In the genomic region with DNA sequence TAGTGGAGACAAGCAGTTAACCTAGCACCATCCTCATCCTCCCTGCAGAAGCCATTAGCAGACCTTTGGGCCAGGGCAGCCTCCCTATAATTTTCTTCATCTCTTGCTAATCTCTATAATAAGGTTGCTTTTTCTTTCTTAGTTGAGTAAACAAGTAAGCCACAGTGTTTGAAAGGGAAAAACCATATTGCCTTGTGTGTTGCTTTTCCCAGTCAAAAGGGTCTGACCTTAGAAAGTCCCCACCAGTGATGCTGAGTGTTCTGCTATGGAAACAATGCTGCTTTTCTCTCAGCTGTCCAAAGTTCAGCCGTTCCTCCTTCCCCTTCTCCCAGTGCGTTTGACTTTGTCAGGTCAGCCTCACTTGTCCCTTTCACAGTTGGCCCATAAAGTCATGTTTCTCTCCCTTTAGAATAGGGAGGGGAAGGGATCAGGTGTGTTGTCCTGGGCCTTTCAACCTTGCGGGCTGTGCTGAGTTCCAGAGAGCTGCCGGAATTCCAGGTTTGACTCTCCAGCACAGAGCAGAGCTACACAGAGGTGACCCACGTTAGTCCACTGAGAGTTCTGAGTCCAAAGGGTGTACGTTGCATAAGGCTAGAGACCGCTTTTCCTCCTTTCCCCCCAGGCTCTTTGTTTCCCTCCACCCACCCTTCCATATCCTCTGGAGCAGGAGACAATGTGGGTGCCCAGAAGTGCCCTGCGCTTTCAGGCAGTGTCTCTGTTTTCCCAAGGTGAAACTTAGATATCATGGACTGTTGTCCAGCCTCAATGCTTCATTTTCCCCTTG, we compare ENCODE assay signal across 1 cellular context.
TF ChIP-seq lines count a peak whose summit lies in the region.

No MANE protein-coding gene starts in this region.

TF ChIP-seq in HepG2, 621 proteins besides CTCF, POLR2A, EP300 and RAD21 (continued from another document and continues in another):
- no peak for TF ChIP-seq ZNF367 (CRISPR knock-in tag; IDR thresholded peaks at IDR 0.05; ENCODE audit: borderline replicate concordance)
- TF ChIP-seq PCBP1 (IDR thresholded peaks at IDR 0.05; ENCODE audit: borderline replicate concordance, low read depth, low read length): no peak
- peak; percentile 41; the same call in 1 of the 2 replicates for TF ChIP-seq KDM2A (CRISPR knock-in tag; IDR thresholded peaks at IDR 0.05; ENCODE audit: borderline replicate concordance, low read depth)
- TF ChIP-seq SP4 (CRISPR knock-in tag; IDR thresholded peaks at IDR 0.05): peak; percentile 43; the same call in 1 of the 2 replicates
- TF ChIP-seq HMG20B (CRISPR knock-in tag; conservative IDR thresholded peaks at IDR 0.05): 0 out of 2 replicates have a peak, but pooled peaks have one; percentile 43
- TF ChIP-seq ZNF496 (CRISPR knock-in tag; IDR thresholded peaks at IDR 0.05; ENCODE audit: insufficient replicate concordance): no peak
- no peak for TF ChIP-seq MZF1 (CRISPR knock-in tag; IDR thresholded peaks at IDR 0.05; ENCODE audit: borderline replicate concordance)
- TF ChIP-seq ELF1 (CRISPR knock-in tag; IDR thresholded peaks at IDR 0.05): peak; percentile 53; the same call in 1 of the 2 replicates
- no peak for TF ChIP-seq NBN (conservative IDR thresholded peaks at IDR 0.05)
- peak; percentile 71 for TF ChIP-seq FOXP4 (CRISPR knock-in tag; IDR thresholded peaks at IDR 0.05)
- peak; percentile 69; the same call in 1 of the 2 replicates for TF ChIP-seq TMF1 (CRISPR knock-in tag; IDR thresholded peaks at IDR 0.05; ENCODE audit: low read depth)
- no peak for TF ChIP-seq STAT5B (CRISPR knock-in tag; IDR thresholded peaks at IDR 0.05)
- TF ChIP-seq ZNF510 (CRISPR knock-in tag; IDR thresholded peaks at IDR 0.05; ENCODE audit: low read depth): 0 out of 2 replicates have a peak, but pooled peaks have one; percentile 19
- peak; percentile 82 for TF ChIP-seq SMAD3 (CRISPR knock-in tag; IDR thresholded peaks at IDR 0.05)
- TF ChIP-seq ZNF292 (CRISPR knock-in tag; IDR thresholded peaks at IDR 0.05; ENCODE audit: borderline replicate concordance, low read depth): peak; percentile 89; the same call in 1 of the 2 replicates
- TF ChIP-seq ZBTB8A (CRISPR knock-in tag; IDR thresholded peaks at IDR 0.05; ENCODE audit: borderline replicate concordance, low read depth): no peak
- TF ChIP-seq ZNF335 (CRISPR knock-in tag; IDR thresholded peaks at IDR 0.05): peak; percentile 66
- TF ChIP-seq GLI4 (CRISPR knock-in tag; IDR thresholded peaks at IDR 0.05; ENCODE audit: borderline replicate concordance): no peak
- TF ChIP-seq ZNF331 (CRISPR knock-in tag; IDR thresholded peaks at IDR 0.05): peak; percentile 93
- peak; percentile 38; the same call in 1 of the 2 replicates for TF ChIP-seq GMEB1 (CRISPR knock-in tag; IDR thresholded peaks at IDR 0.05; ENCODE audit: borderline replicate concordance)
- TF ChIP-seq ONECUT2 (CRISPR knock-in tag; IDR thresholded peaks at IDR 0.05): no peak
- TF ChIP-seq ZSCAN25 (CRISPR knock-in tag; IDR thresholded peaks at IDR 0.05): peak; percentile 69
- peak; percentile 30; the same call in 1 of the 2 replicates for TF ChIP-seq ZNF12 (CRISPR knock-in tag; IDR thresholded peaks at IDR 0.05)
- TF ChIP-seq RBFOX2 (IDR thresholded peaks at IDR 0.05; ENCODE audit: low read depth, low read length): peak; percentile 74
- TF ChIP-seq HES4 (CRISPR knock-in tag; IDR thresholded peaks at IDR 0.05; ENCODE audit: borderline replicate concordance): no peak; the same call in 1 of the 2 replicates
- TF ChIP-seq PHF8 (CRISPR knock-in tag; IDR thresholded peaks at IDR 0.05): peak; percentile 54; the same call in 1 of the 2 replicates
- no peak for TF ChIP-seq EZH2 (conservative IDR thresholded peaks at IDR 0.05; ENCODE audit: low read depth, low read length)
- TF ChIP-seq SUZ12 (IDR thresholded peaks at IDR 0.05; ENCODE audit: low read depth, low read length): no peak
- TF ChIP-seq TBX2 (CRISPR knock-in tag; IDR thresholded peaks at IDR 0.05; ENCODE audit: borderline replicate concordance): peak; percentile 88
- no peak for TF ChIP-seq ATF5 (CRISPR knock-in tag; IDR thresholded peaks at IDR 0.05; ENCODE audit: low read depth)
- TF ChIP-seq ZNF883 (CRISPR knock-in tag; IDR thresholded peaks at IDR 0.05; ENCODE audit: not compliant biosample characterization): no peak
- no peak for TF ChIP-seq SP1 (IDR thresholded peaks at IDR 0.05)
- peak; percentile 42; the same call in 1 of the 2 replicates for TF ChIP-seq SP1 (CRISPR knock-in tag; IDR thresholded peaks at IDR 0.05)
- no peak for TF ChIP-seq ZNF816 (CRISPR knock-in tag; IDR thresholded peaks at IDR 0.05; ENCODE audit: borderline replicate concordance)
- TF ChIP-seq, protein P1, sequence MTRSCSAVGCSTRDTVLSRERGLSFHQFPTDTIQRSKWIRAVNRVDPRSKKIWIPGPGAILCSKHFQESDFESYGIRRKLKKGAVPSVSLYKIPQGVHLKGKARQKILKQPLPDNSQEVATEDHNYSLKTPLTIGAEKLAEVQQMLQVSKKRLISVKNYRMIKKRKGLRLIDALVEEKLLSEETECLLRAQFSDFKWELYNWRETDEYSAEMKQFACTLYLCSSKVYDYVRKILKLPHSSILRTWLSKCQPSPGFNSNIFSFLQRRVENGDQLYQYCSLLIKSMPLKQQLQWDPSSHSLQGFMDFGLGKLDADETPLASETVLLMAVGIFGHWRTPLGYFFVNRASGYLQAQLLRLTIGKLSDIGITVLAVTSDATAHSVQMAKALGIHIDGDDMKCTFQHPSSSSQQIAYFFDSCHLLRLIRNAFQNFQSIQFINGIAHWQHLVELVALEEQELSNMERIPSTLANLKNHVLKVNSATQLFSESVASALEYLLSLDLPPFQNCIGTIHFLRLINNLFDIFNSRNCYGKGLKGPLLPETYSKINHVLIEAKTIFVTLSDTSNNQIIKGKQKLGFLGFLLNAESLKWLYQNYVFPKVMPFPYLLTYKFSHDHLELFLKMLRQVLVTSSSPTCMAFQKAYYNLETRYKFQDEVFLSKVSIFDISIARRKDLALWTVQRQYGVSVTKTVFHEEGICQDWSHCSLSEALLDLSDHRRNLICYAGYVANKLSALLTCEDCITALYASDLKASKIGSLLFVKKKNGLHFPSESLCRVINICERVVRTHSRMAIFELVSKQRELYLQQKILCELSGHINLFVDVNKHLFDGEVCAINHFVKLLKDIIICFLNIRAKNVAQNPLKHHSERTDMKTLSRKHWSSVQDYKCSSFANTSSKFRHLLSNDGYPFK (CRISPR knock-in tag; IDR thresholded peaks at IDR 0.05; ENCODE audit: borderline replicate concordance): no peak
- TF ChIP-seq REPIN1 (CRISPR knock-in tag; IDR thresholded peaks at IDR 0.05; ENCODE audit: borderline replicate concordance, low read depth): peak; percentile 97
- TF ChIP-seq PHB2 (IDR thresholded peaks at IDR 0.05; ENCODE audit: partially characterized antibody): no peak
- TF ChIP-seq TCF7 (IDR thresholded peaks at IDR 0.05; ENCODE audit: low read depth): no peak
- TF ChIP-seq CREB1 (IDR thresholded peaks at IDR 0.05): no peak
- peak; percentile 69; the same call in 1 of the 2 replicates for TF ChIP-seq CREB1 (CRISPR knock-in tag; IDR thresholded peaks at IDR 0.05)
- TF ChIP-seq, protein P2, sequence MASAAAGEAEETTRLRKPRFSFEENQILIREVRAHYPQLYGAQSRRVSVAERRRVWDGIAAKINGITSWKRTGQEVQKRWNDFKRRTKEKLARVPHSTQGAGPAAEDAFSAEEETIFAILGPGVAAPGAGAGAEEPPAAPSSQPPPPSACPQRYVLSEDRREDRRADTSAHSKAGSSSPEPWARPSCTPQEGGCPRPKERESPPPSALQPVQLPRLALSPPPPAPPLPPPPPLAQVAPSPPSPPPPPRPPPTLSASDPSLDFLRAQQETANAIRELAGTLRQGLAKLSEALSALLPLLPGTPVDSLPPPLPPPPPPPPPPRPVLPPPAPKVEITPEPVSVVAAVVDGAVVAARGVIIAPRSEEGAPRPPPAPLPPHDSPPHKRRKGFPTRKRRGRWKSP (CRISPR knock-in tag; IDR thresholded peaks at IDR 0.05): peak; percentile 83
- TF ChIP-seq HOXA3 (CRISPR knock-in tag; IDR thresholded peaks at IDR 0.05): peak; percentile 85; the same call in 1 of the 2 replicates
- no peak for TF ChIP-seq MLLT10 (CRISPR knock-in tag; IDR thresholded peaks at IDR 0.05)
- peak; percentile 77; the same call in 1 of the 2 replicates for TF ChIP-seq ZNF609 (CRISPR knock-in tag; IDR thresholded peaks at IDR 0.05; ENCODE audit: borderline replicate concordance)
- no peak for TF ChIP-seq SRY (CRISPR knock-in tag; IDR thresholded peaks at IDR 0.05)
- TF ChIP-seq FOSL1 (CRISPR knock-in tag; IDR thresholded peaks at IDR 0.05; ENCODE audit: borderline replicate concordance): no peak
- no peak for TF ChIP-seq ZSCAN30 (CRISPR knock-in tag; IDR thresholded peaks at IDR 0.05)
- TF ChIP-seq ZBTB7A (CRISPR knock-in tag; IDR thresholded peaks at IDR 0.05): peak; percentile 89
- TF ChIP-seq MAX (IDR thresholded peaks at IDR 0.05): peak; percentile 76
- no peak for TF ChIP-seq HOXA7 (CRISPR knock-in tag; IDR thresholded peaks at IDR 0.05)
- TF ChIP-seq KDM3A (CRISPR knock-in tag; IDR thresholded peaks at IDR 0.05; ENCODE audit: low read depth): peak; percentile 69; the same call in 1 of the 2 replicates
- TF ChIP-seq EHMT2 (IDR thresholded peaks at IDR 0.05; ENCODE audit: borderline replicate concordance, low read depth, low read length): no peak; the same call in 1 of the 2 replicates
- no peak for TF ChIP-seq EED (CRISPR knock-in tag; IDR thresholded peaks at IDR 0.05)
- no peak; the same call in 1 of the 2 replicates for TF ChIP-seq ZNF709 (CRISPR knock-in tag; IDR thresholded peaks at IDR 0.05)
- TF ChIP-seq KLF16 (CRISPR knock-in tag; IDR thresholded peaks at IDR 0.05): peak in 1 of 2 experiments; percentile 66; a peak in 1 of 4 replicates
- TF ChIP-seq ZEB1 (IDR thresholded peaks at IDR 0.05; ENCODE audit: insufficient replicate concordance, low read depth): peak; percentile 94
- TF ChIP-seq ZNF431 (CRISPR knock-in tag; IDR thresholded peaks at IDR 0.05; ENCODE audit: borderline replicate concordance, low read depth): peak; percentile 89
